ENCODE assay signal across 23 cellular contexts in genomic region chr12:45305904-45306303, GRCh38.
DNase-seq lines count a peak whose midpoint lies in the region; ATAC-seq, FAIRE-seq and TF ChIP-seq lines count a peak whose summit lies in the region.
"Had no signal": no experiment of that assay in that cellular context is flagged by ENCODE, and none has a peak within 500 bp of the region (broad histone marks: within the 10 kb centered on the region; RNA-seq: fewer than 3 reads in every experiment).

No MANE protein-coding gene starts in this region.

- TF ChIP-seq POLR2A in IMR-90 (IDR thresholded peaks at IDR 0.05; ENCODE audit: low read depth, low read length) (no peak), transverse colon (IDR thresholded peaks at IDR 0.05) (no peak)

- dilution Hi-C loops in IMR-90 (cut with HindIII; ENCODE audit: low sequenced_read_pairs, unreplicated experiment): no loop called here

- H2BK15ac ChIP-seq in IMR-90 (ENCODE audit: low read depth, low read length): no peak overlapping the region

- TF ChIP-seq CTCF in IMR-90 (conservative IDR thresholded peaks at IDR 0.05; ENCODE audit: low read depth, low read length) (no peak), heart right ventricle (IDR thresholded peaks at IDR 0.05) (no peak), omental fat pad (IDR thresholded peaks at IDR 0.05) (no peak), transverse colon (IDR thresholded peaks at IDR 0.05) (no peak)

- H3K9ac ChIP-seq in IMR-90 (ENCODE audit: low read depth, low read length): no peak overlapping the region

- H3K56ac ChIP-seq in IMR-90 (ENCODE audit: extremely low read depth, insufficient read depth, low read length): no peak overlapping the region

- H3K36me3 ChIP-seq in IMR-90 (ENCODE audit: control insufficient read depth, insufficient read depth, low read length): no peaks in the 10 kb centered on the region; the same call in 1 of the 2 replicates
- peaks cover 0 to 11% (median 0%) of the 10 kb centered on the region in 9 donors for H3K36me3 ChIP-seq in heart right ventricle
- H3K36me3 ChIP-seq in transverse colon: no peaks in the 10 kb centered on the region
- H3K36me3 ChIP-seq: stomach had no signal

- peaks cover 12% of the 10 kb centered on the region for H3K4me1 ChIP-seq in IMR-90 (ENCODE audit: control insufficient read depth, insufficient read depth, low read length)
- peaks cover 20 to 87% (median 59%) of the 10 kb centered on the region in 9 donors for H3K4me1 ChIP-seq in heart right ventricle
- peaks cover 0 to 21% (median 11%) of the 10 kb centered on the region in 4 donors for H3K4me1 ChIP-seq in transverse colon

- no peak overlapping the region for H2BK5ac ChIP-seq in IMR-90 (ENCODE audit: low read depth, low read length, poor library complexity, severe bottlenecking)

- H4K5ac ChIP-seq in IMR-90 (ENCODE audit: low read depth, low read length): no peak overlapping the region

- peaks cover 43 to 61% of the 10 kb centered on the region in 2 experiments for H3K79me1 ChIP-seq in IMR-90 (ENCODE audit: low read depth in 1 of 2, low read length in 2 of 2)

- H3K27ac ChIP-seq in IMR-90 (ENCODE audit: insufficient read depth, low read length) (no peak overlapping the region), heart right ventricle (peak overlapping the region in 7 of 10 donors; percentile 21 to 79 (median 44)), transverse colon (peak overlapping the region; percentile 23 to 63 (median 33))
- H3K27ac ChIP-seq: adrenal gland, neutrophil had no signal

- BruUV-seq in IMR-90 (replicated peaks; lab: Mats Ljungman, UMichigan): no TSS peak

- POLR2A ChIA-PET in IMR-90 (lab: Charles Lee; ENCODE audit: unreplicated experiment): no interaction called here

- DNase-seq in IMR-90 (no peak), heart right ventricle (peak in 1 of 2 donors; percentile 18), omental fat pad (ENCODE audit: low spot score) (no peak), transverse colon (no peak), GM19239 (ENCODE audit: insufficient read length, low spot score) (no peak)
- DNase-seq: activated CD4-positive, alpha-beta memory T cell treated with anti-CD3 and anti-CD28 coated beads, Interleukin-2, amount 10 ng/mL, durations not matched to agents 7 days and 5 days; activated naive CD4-positive, alpha-beta T cell; activated T-cell treated with anti-CD3 and anti-CD28 coated beads, Interleukin-2, amount 50 U/mL, for 1 hour; adrenal gland; CD4-positive, alpha-beta T cell; cortex of kidney; endodermal cell; Kasumi-1; NCI-H187; stomach; T1000 had no signal

- no peaks in the 10 kb centered on the region; the same call in none of the 2 replicates for H3K9me1 ChIP-seq in IMR-90 (ENCODE audit: insufficient read depth, low read length)

- H3K14ac ChIP-seq in IMR-90 (replicated peaks; ENCODE audit: low read depth, low read length): no peak overlapping the region

- no peak overlapping the region for H2AFZ ChIP-seq in IMR-90 (replicated peaks; ENCODE audit: low read length, poor library complexity)

- in situ Hi-C loops in IMR-90 (cut with MboI; ENCODE audit: low sequenced_read_pairs): no loop called here
- in situ Hi-C loops in transverse colon (cut with MboI; ENCODE audit: low pct_ligation_motif_present in 1 of 4, low pct_unique_long_range_greater_than_20kb in 1 of 4, low sequenced_read_pairs in 3 of 4): no loop called here

- intact Hi-C loops in IMR-90 (cut with micrococcal nuclease) (no loop called here), heart right ventricle (cut with DNase I) (no loop called here), transverse colon (cut with DNase I; ENCODE audit: low total_unique reads) (loop anchor here (5.0 kb wide), 1 partner anchor 651 kb away; no protein-coding TSS in a partner anchor)

- no CpG with 5 or more reads among the region's 3 CpGs for WGBS in IMR-90 (ENCODE audit: extremely low coverage in 2 of 2, insufficient read length in 1 of 2), 2 experiments
- 43 to 51% methylated on average over 3 of the region's 3 CpGs for WGBS in heart right ventricle, 2 donors
- 68 to 75% methylated on average over 3 of the region's 3 CpGs for WGBS in transverse colon (ENCODE audit: low coverage in 1 of 2), 2 donors

- TF ChIP-seq EP300 in transverse colon (IDR thresholded peaks at IDR 0.05; ENCODE audit: low read depth): no peak

- 0 out of 2 replicates have a peak overlapping the region, but pooled peaks have one; percentile 8 for H2AK5ac ChIP-seq in IMR-90 (ENCODE audit: low read depth, low read length)

- no peak overlapping the region for H3K4ac ChIP-seq in IMR-90 (ENCODE audit: low read depth, low read length)

- no peak for FAIRE-seq in GM19239 (lab: Jason Lieb, UNC)
- FAIRE-seq: bronchial epithelial cell, GM12878, urothelium cell line had no signal

- H3K27me3 ChIP-seq in IMR-90 (ENCODE audit: control insufficient read depth, insufficient read depth, low read length): no peaks in the 10 kb centered on the region
- H3K27me3 ChIP-seq in heart right ventricle: no peaks in the 10 kb centered on the region
- H3K27me3 ChIP-seq in transverse colon: no peaks in the 10 kb centered on the region
- H3K27me3 ChIP-seq: adrenal gland, neutrophil, stomach had no signal

- no peak overlapping the region for H4K8ac ChIP-seq in IMR-90 (ENCODE audit: low read depth in 2 of 2, low read length in 2 of 2)

- CTCF ChIA-PET in IMR-90 (lab: Yijun Ruan, JAX): interaction anchor here (0.6 to 1.1 kb wide), 2 partner anchors 58 to 943 kb away, joined by 3 read pairs; no protein-coding TSS in a partner anchor

- no peak overlapping the region for H2AK9ac ChIP-seq in IMR-90 (replicated peaks; ENCODE audit: low read depth, low read length, poor library complexity)

- TF ChIP-seq RAD21 in IMR-90 (IDR thresholded peaks at IDR 0.05; ENCODE audit: low read length): no peak

- no peak overlapping the region for H3K4me3 ChIP-seq in IMR-90 (ENCODE audit: insufficient read depth, low read depth, low read length)
- H3K4me3 ChIP-seq in heart right ventricle: no peak overlapping the region
- no peak overlapping the region for H3K4me3 ChIP-seq in transverse colon
- H3K4me3 ChIP-seq: adrenal gland, GM12878, stomach had no signal

- no peak overlapping the region for H2BK120ac ChIP-seq in IMR-90 (ENCODE audit: low read depth, low read length)

- H3K23ac ChIP-seq in IMR-90 (ENCODE audit: low read depth, low read length): no peak overlapping the region

- no peak overlapping the region for H3K18ac ChIP-seq in IMR-90 (ENCODE audit: low read depth, low read length)

- no peak overlapping the region for H2BK20ac ChIP-seq in IMR-90 (ENCODE audit: low read depth, low read length)

- no peaks in the 10 kb centered on the region; the same call in 1 of the 2 replicates for H4K20me1 ChIP-seq in IMR-90 (ENCODE audit: insufficient read depth, low read length)

- no peak for ATAC-seq in IMR-90 (ENCODE audit: low read depth)
- peak in 4 of 8 donors; percentile 18 to 61 (median 32) for ATAC-seq in heart right ventricle
- ATAC-seq in omental fat pad (ENCODE audit: low FRiP score): peak; percentile 15
- no peak for ATAC-seq in GM21737 (IDR thresholded peaks at IDR 0.05; ENCODE audit: unreplicated experiment)
- no peak for ATAC-seq in GM18907 (IDR thresholded peaks at IDR 0.05; ENCODE audit: unreplicated experiment)
- ATAC-seq: GM12878, WTC11 had no signal

- H4K91ac ChIP-seq in IMR-90 (ENCODE audit: insufficient read depth, low read depth, low read length): no peak overlapping the region

- H3K9me3 ChIP-seq in IMR-90 (ENCODE audit: control insufficient read depth, insufficient read depth, low read length) (no peaks in the 10 kb centered on the region), heart right ventricle (no peaks in the 10 kb centered on the region), transverse colon (no peaks in the 10 kb centered on the region)
- H3K9me3 ChIP-seq: adrenal gland, neutrophil, stomach had no signal

- no peak overlapping the region for H3K4me2 ChIP-seq in IMR-90 (ENCODE audit: low read depth, low read length)

TF ChIP-seq in IMR-90, 13 proteins besides CTCF, POLR2A, EP300 and RAD21:
- no peak for TF ChIP-seq RCOR1 (IDR thresholded peaks at IDR 0.05; ENCODE audit: insufficient replicate concordance, low read length)
- no peak for TF ChIP-seq MAFK (IDR thresholded peaks at IDR 0.05; ENCODE audit: low read depth, low read length)
- TF ChIP-seq NFE2L2 (IDR thresholded peaks at IDR 0.05; ENCODE audit: low read depth, low read length): no peak
- TF ChIP-seq RFX5 (IDR thresholded peaks at IDR 0.05; ENCODE audit: low read depth, low read length): no peak
- no peak for TF ChIP-seq ELK1 (IDR thresholded peaks at IDR 0.05; ENCODE audit: borderline replicate concordance, low read depth, low read length)
- no peak for TF ChIP-seq BHLHE40 (IDR thresholded peaks at IDR 0.05; ENCODE audit: low read depth, low read length)
- TF ChIP-seq MAZ (IDR thresholded peaks at IDR 0.05; ENCODE audit: borderline replicate concordance, low read depth, low read length): no peak
- TF ChIP-seq MXI1 (IDR thresholded peaks at IDR 0.05; ENCODE audit: borderline replicate concordance, low read depth, low read length): no peak
- no peak for TF ChIP-seq CEBPB (IDR thresholded peaks at IDR 0.05; ENCODE audit: low read depth, low read length)
- TF ChIP-seq FOS (IDR thresholded peaks at IDR 0.05; ENCODE audit: low read depth, low read length): no peak
